Comparison of ENCODE assay signal across 8 cellular contexts in genomic region chr12:121578230-121579189, GRCh38. TPM values are rescaled to one million over a fixed set of nuclear protein-coding genes. Genes with fewer than 3 reads are reported as not detected.
DNase-seq lines count a peak whose midpoint lies in the region; ATAC-seq, FAIRE-seq and TF ChIP-seq lines count a peak whose summit lies in the region.

No MANE protein-coding gene starts in this region.

- peak; percentile 30 for ATAC-seq in memory B cell (ENCODE audit: low read depth)
- ATAC-seq in HG03139 (IDR thresholded peaks at IDR 0.05; ENCODE audit: unreplicated experiment): no peak

- POLR2A ChIA-PET in RWPE1 (lab: Yijun Ruan, JAX; ENCODE audit: low non-redundant PET): no interaction called here

- H3K36me3 Mint-ChIP-seq in memory B cell (peaks cover 4% of the 10 kb centered on the region), type B pancreatic cell (peaks cover 4% of the 10 kb centered on the region)

- H3K27ac Mint-ChIP-seq in memory B cell (peak overlapping the region; percentile 95), type B pancreatic cell (no peak overlapping the region)

- DNase-seq in EH (ENCODE audit: low read depth) (peak; percentile 62), RWPE1 (ENCODE audit: low spot score) (no peak), dermis blood vessel endothelial cell (peak; percentile 29), memory B cell (ENCODE audit: low spot score in 2 of 2) (peak in 1 of 2 donors; percentile 47), type B pancreatic cell (ENCODE audit: extremely low spot score, unreplicated experiment) (no peak), urothelium cell line (ENCODE audit: low spot score) (no peak), superior temporal gyrus (ENCODE audit: extremely low spot score) (no peak)

- FAIRE-seq in urothelium cell line (lab: Jason Lieb, UNC): no peak

- H3K27me3 Mint-ChIP-seq in memory B cell: no peaks in the 10 kb centered on the region
- H3K27me3 Mint-ChIP-seq in type B pancreatic cell: no peaks in the 10 kb centered on the region

- H3K9me3 Mint-ChIP-seq in memory B cell (no peaks in the 10 kb centered on the region), type B pancreatic cell (no peaks in the 10 kb centered on the region)

- peak overlapping the region; percentile 89 for H3K4me3 Mint-ChIP-seq in memory B cell
- peak overlapping the region; percentile 86 for H3K4me3 Mint-ChIP-seq in type B pancreatic cell

- CTCF ChIA-PET in RWPE1 (lab: Yijun Ruan, JAX): interaction anchor here (0.5 to 0.7 kb wide), 3 partner anchors 78 to 531 kb away, joined by 3 read pairs; no protein-coding TSS in a partner anchor

- H3K4me1 Mint-ChIP-seq in memory B cell (peaks cover 21% of the 10 kb centered on the region), type B pancreatic cell (ENCODE audit: unreplicated experiment) (peaks cover 54% of the 10 kb centered on the region)

- TF ChIP-seq CTCF in RWPE1 (conservative IDR thresholded peaks at IDR 0.05; ENCODE audit: low read depth): no peak
- TF ChIP-seq CTCF in type B pancreatic cell (conservative IDR thresholded peaks at IDR 0.05): no peak

- peak overlapping the region; percentile 69 for H3K27ac ChIP-seq in RWPE1

RNA-seq across cellular contexts. Expression of gene KDM2B, which starts 2.3 kb away (rescaled TPM):
- total RNA-seq in dermis blood vessel endothelial cell: 29.4 and 32.0 TPM in 2 replicates
- 36.9 and 51.7 TPM in 2 replicates for total RNA-seq in type B pancreatic cell (ENCODE audit: low replicate concordance)

RNA-seq across cellular contexts. Expression of gene ORAI1, which starts 47.8 kb away (rescaled TPM):
- 20.3 and 35.2 TPM in 2 replicates for total RNA-seq in dermis blood vessel endothelial cell
- total RNA-seq in type B pancreatic cell (ENCODE audit: low replicate concordance): 10.5 and 12.9 TPM in 2 replicates

Comparison
In these comparisons a context has a peak if more than half of its experiments do, and no peak if none do; other contexts are left out.
1. DNase-seq: peak in EH (single experiment) and dermis blood vessel endothelial cell (single experiment); none in RWPE1 (single experiment), type B pancreatic cell (single experiment), urothelium cell line (single experiment) and superior temporal gyrus (single experiment).